In the genomic region with DNA sequence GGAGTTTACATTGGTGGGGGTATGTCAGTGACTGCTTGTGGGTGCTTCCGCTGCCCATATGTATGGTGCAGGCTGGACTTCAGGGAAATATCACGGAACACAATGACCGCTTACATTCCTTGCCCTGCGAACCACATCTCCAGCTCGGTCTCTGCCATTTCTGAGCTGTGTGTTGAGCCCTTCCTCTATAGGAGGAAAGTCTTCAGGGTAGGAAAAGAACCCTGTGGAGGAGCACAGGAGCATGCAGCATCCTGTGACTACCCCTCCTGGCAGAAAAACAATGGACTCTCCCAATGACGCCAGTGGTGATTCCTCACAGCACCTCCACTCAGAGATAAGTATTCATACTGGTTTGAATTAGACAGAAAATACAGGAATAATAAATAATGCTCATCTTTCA, we compare ENCODE assay signal across 41 cellular contexts.
"Had no signal": no experiment of that assay in that cellular context is flagged by ENCODE, and none has a peak within 500 bp of the region (broad histone marks: within the 10 kb centered on the region; RNA-seq: fewer than 3 reads in every experiment).

No MANE protein-coding gene starts in this region.

- H3K9me3 ChIP-seq: adrenal gland, ascending aorta, body of pancreas, breast epithelium had no signal

- DNase-seq: activated effector memory CD4-positive, alpha-beta T cell treated with anti-CD3 and anti-CD28 coated beads, Interleukin-2, amount 50 U/mL, for 16 hours; activated effector memory CD4-positive, alpha-beta T cell treated with Interleukin-2 at 50 U/mL for 16 hours; activated gamma-delta T cell; activated gamma-delta T cell treated with Interleukin-2 at 50 U/mL for 16 hours; activated naive CD4-positive, alpha-beta T cell; activated naive CD4-positive, alpha-beta T cell treated with anti-CD3 and anti-CD28 coated beads for 36 hours; activated naive CD4-positive, alpha-beta T cell treated with anti-CD3 and anti-CD28 coated beads, Interleukin-2, amount 10 ng/mL, durations not matched to agents 7 days and 5 days; activated naive CD4-positive, alpha-beta T cell treated with anti-CD3 and anti-CD28 coated beads, Interleukin-2, amount 50 U/mL, for 16 hours; activated naive CD4-positive, alpha-beta T cell treated with Interleukin-2 at 50 U/mL for 16 hours; activated naive CD8-positive, alpha-beta T cell treated with anti-CD3 and anti-CD28 coated beads for 36 hours; activated naive CD8-positive, alpha-beta T cell treated with anti-CD3 and anti-CD28 coated beads, Interleukin-2, amount 10 ng/mL, durations not matched to agents 7 days and 5 days; activated naive CD8-positive, alpha-beta T cell treated with anti-CD3 and anti-CD28 coated beads, Interleukin-2, amount 50 U/mL, for 24 hours; activated T-cell treated with anti-CD3 and anti-CD28 coated beads for 4 hours; activated T-cell treated with anti-CD3 and anti-CD28 coated beads, Interleukin-2, amount 50 U/mL, for 1 hour; activated T-cell treated with anti-CD3 and anti-CD28 coated beads, Interleukin-2, amount 50 U/mL, for 24 hours; activated T-cell treated with anti-CD3 and anti-CD28 coated beads, Interleukin-2, amount 50 U/mL, for 4 hours; activated T-cell treated with anti-CD3 and anti-CD28 coated beads, Interleukin-2, amount 50 U/mL, for 48 hours; activated T-cell treated with anti-CD3 and anti-CD28 coated beads, Interleukin-2, amount 50 U/mL, for 72 hours; adrenal gland; amniotic stem cell; amygdala; anterior cingulate cortex; aorta; body of pancreas; brain microvascular endothelial cell; caudate nucleus; central memory CD4-positive, alpha-beta T cell; cerebellar nuclear complex had no signal

- H3K27ac ChIP-seq: adrenal gland, ascending aorta, body of pancreas, brain microvascular endothelial cell, breast epithelium, cardiac muscle cell had no signal

- H3K27me3 ChIP-seq: adrenal gland, ascending aorta, body of pancreas, brain microvascular endothelial cell, breast epithelium, cardiac muscle cell had no signal

- H3K36me3 Mint-ChIP-seq: activated naive CD4-positive, alpha-beta T cell treated with anti-CD3 and anti-CD28 coated beads, Interleukin-2, amount 50 U/mL, for 24 hours; activated naive CD8-positive, alpha-beta T cell; activated naive CD8-positive, alpha-beta T cell treated with anti-CD3 and anti-CD28 coated beads for 36 hours; activated naive CD8-positive, alpha-beta T cell treated with anti-CD3 and anti-CD28 coated beads, Interleukin-2, amount 10 ng/mL, durations not matched to agents 7 days and 5 days; brain had no signal

- H3K27me3 Mint-ChIP-seq: activated naive CD4-positive, alpha-beta T cell treated with anti-CD3 and anti-CD28 coated beads, Interleukin-2, amount 10 ng/mL, durations not matched to agents 7 days and 5 days; activated naive CD4-positive, alpha-beta T cell treated with anti-CD3 and anti-CD28 coated beads, Interleukin-2, amount 50 U/mL, for 24 hours; activated naive CD8-positive, alpha-beta T cell; activated naive CD8-positive, alpha-beta T cell treated with anti-CD3 and anti-CD28 coated beads for 36 hours; activated T-cell treated with anti-CD3 and anti-CD28 coated beads, Interleukin-2, amount 50 U/mL, for 24 hours; activated T-helper 17 cell treated with anti-CD3 and anti-CD28 coated beads, Interleukin-2, amount 50 U/mL, for 72 hours had no signal

- H3K9me3 Mint-ChIP-seq: activated naive CD4-positive, alpha-beta T cell treated with anti-CD3 and anti-CD28 coated beads for 36 hours; activated naive CD4-positive, alpha-beta T cell treated with anti-CD3 and anti-CD28 coated beads, Interleukin-2, amount 50 U/mL, for 24 hours; activated naive CD8-positive, alpha-beta T cell treated with anti-CD3 and anti-CD28 coated beads for 36 hours; activated naive CD8-positive, alpha-beta T cell treated with anti-CD3 and anti-CD28 coated beads, Interleukin-2, amount 50 U/mL, for 24 hours; activated T-cell treated with anti-CD3 and anti-CD28 coated beads, Interleukin-2, amount 50 U/mL, for 24 hours; activated T-cell treated with anti-CD3 and anti-CD28 coated beads, Interleukin-2, amount 50 U/mL, for 4 hours; activated T-helper 2 cell treated with anti-CD3 and anti-CD28 coated beads, Interferon-gamma antibody, Interleukin-2, Interleukin-4, amounts not matched to agents 10 μg/mL and 5 μg/mL and 100 μg/mL, durations not matched to agents 14 hours and 24 hours and 36 hours; brain; central memory CD8-positive, alpha-beta T cell had no signal

- H3K4me3 ChIP-seq: adrenal gland, ascending aorta, body of pancreas, breast epithelium, cardiac muscle cell had no signal

- H3K36me3 ChIP-seq: adrenal gland, ascending aorta, brain microvascular endothelial cell, breast epithelium, cardiac muscle cell had no signal

- H3K4me1 Mint-ChIP-seq: brain; central memory CD8-positive, alpha-beta T cell had no signal

- ATAC-seq: activated naive CD4-positive, alpha-beta T cell treated with anti-CD3 and anti-CD28 coated beads, Interleukin-2, amount 50 U/mL, for 72 hours; activated naive CD8-positive, alpha-beta T cell treated with anti-CD3 and anti-CD28 coated beads, Interleukin-2, amount 50 U/mL, for 24 hours; activated T-cell treated with anti-CD3 and anti-CD28 coated beads, Interleukin-2, amount 50 U/mL, for 4 hours; activated T-cell treated with anti-CD3 and anti-CD28 coated beads, Interleukin-2, amount 50 U/mL, for 72 hours; activated T-helper 17 cell treated with anti-CD3 and anti-CD28 coated beads, Interleukin-2, amount 50 U/mL, for 72 hours; body of pancreas had no signal

- FAIRE-seq: astrocyte, bronchial epithelial cell had no signal

- H3K4me3 Mint-ChIP-seq: activated naive CD4-positive, alpha-beta T cell treated with anti-CD3 and anti-CD28 coated beads for 36 hours; activated naive CD4-positive, alpha-beta T cell treated with anti-CD3 and anti-CD28 coated beads, Interleukin-2, amount 10 ng/mL, durations not matched to agents 7 days and 5 days; activated naive CD4-positive, alpha-beta T cell treated with anti-CD3 and anti-CD28 coated beads, Interleukin-2, amount 50 U/mL, for 24 hours; activated naive CD8-positive, alpha-beta T cell; activated naive CD8-positive, alpha-beta T cell treated with anti-CD3 and anti-CD28 coated beads for 36 hours; activated naive CD8-positive, alpha-beta T cell treated with anti-CD3 and anti-CD28 coated beads, Interleukin-2, amount 10 ng/mL, durations not matched to agents 7 days and 5 days; activated naive CD8-positive, alpha-beta T cell treated with anti-CD3 and anti-CD28 coated beads, Interleukin-2, amount 50 U/mL, for 24 hours; activated T-cell treated with anti-CD3 and anti-CD28 coated beads, Interleukin-2, amount 50 U/mL, for 24 hours; activated T-cell treated with anti-CD3 and anti-CD28 coated beads, Interleukin-2, amount 50 U/mL, for 4 hours; activated T-cell treated with anti-CD3 and anti-CD28 coated beads, Interleukin-2, amount 50 U/mL, for 72 hours; activated T-helper 1 cell treated with anti-CD3 and anti-CD28 coated beads, Interleukin-12 subunit alpha, Interleukin-12 subunit beta, Interleukin-2, Interleukin-4 antibody, amounts not matched to agents 30 ng/mL and 10 ng/mL and 1 ng/mL, durations not matched to agents 14 hours and 24 hours and 36 hours; activated T-helper 17 cell treated with anti-CD3 and anti-CD28 coated beads, Interleukin-2, amount 50 U/mL, for 72 hours; brain; central memory CD8-positive, alpha-beta T cell had no signal

- H3K27ac Mint-ChIP-seq: activated naive CD4-positive, alpha-beta T cell treated with anti-CD3 and anti-CD28 coated beads for 36 hours; activated naive CD4-positive, alpha-beta T cell treated with anti-CD3 and anti-CD28 coated beads, Interleukin-2, amount 10 ng/mL, durations not matched to agents 7 days and 5 days; activated naive CD4-positive, alpha-beta T cell treated with anti-CD3 and anti-CD28 coated beads, Interleukin-2, amount 50 U/mL, for 24 hours; activated naive CD4-positive, alpha-beta T cell treated with anti-CD3 and anti-CD28 coated beads, Interleukin-2, amount 50 U/mL, for 72 hours; activated naive CD8-positive, alpha-beta T cell; activated naive CD8-positive, alpha-beta T cell treated with anti-CD3 and anti-CD28 coated beads for 36 hours; activated naive CD8-positive, alpha-beta T cell treated with anti-CD3 and anti-CD28 coated beads, Interleukin-2, amount 10 ng/mL, durations not matched to agents 7 days and 5 days; activated naive CD8-positive, alpha-beta T cell treated with anti-CD3 and anti-CD28 coated beads, Interleukin-2, amount 50 U/mL, for 24 hours; activated T-cell treated with anti-CD3 and anti-CD28 coated beads, Interleukin-2, amount 50 U/mL, for 24 hours; activated T-cell treated with anti-CD3 and anti-CD28 coated beads, Interleukin-2, amount 50 U/mL, for 72 hours; activated T-helper 1 cell treated with anti-CD3 and anti-CD28 coated beads, Interleukin-12 subunit alpha, Interleukin-12 subunit beta, Interleukin-2, Interleukin-4 antibody, amounts not matched to agents 30 ng/mL and 10 ng/mL and 1 ng/mL, durations not matched to agents 14 hours and 24 hours and 36 hours; activated T-helper 17 cell treated with anti-CD3 and anti-CD28 coated beads, Interleukin-2, amount 50 U/mL, for 72 hours; activated T-helper 2 cell treated with anti-CD3 and anti-CD28 coated beads, Interferon-gamma antibody, Interleukin-2, Interleukin-4, amounts not matched to agents 10 μg/mL and 5 μg/mL and 100 μg/mL, durations not matched to agents 14 hours and 24 hours and 36 hours; brain had no signal

- H3K4me1 ChIP-seq: adrenal gland, ascending aorta had no signal
